In the genomic region with DNA sequence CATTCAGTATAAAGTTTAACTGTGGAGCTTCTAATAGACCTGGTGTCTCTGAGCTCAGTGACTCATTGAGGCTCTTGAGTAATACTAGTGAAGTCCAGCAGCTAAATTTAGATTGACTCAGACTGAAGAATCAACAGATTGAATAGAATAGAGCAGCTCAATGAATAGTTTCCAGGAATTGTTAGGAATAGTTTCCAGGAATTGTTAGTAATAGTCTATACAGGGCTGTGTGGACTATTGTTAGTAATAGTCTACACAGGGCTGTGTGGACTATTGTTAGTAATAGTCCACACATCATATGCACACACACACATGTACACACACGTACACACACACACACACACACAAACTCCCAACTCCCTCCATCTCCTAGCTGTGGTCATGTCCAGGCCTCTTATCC, we compare ENCODE assay signal across 9 cellular contexts. TPM values are rescaled to one million over a fixed set of nuclear protein-coding genes. Genes with fewer than 3 reads are reported as not detected.
DNase-seq lines count a peak whose midpoint lies in the region; ATAC-seq and TF ChIP-seq lines count a peak whose summit lies in the region.
"Had no signal": no experiment of that assay in that cellular context is flagged by ENCODE, and none has a peak within 500 bp of the region (broad histone marks: within the 10 kb centered on the region; RNA-seq: fewer than 3 reads in every experiment).

No MANE protein-coding gene starts in this region.

- peaks cover 0 to 4% of the 10 kb centered on the region in 2 donors for H3K4me1 ChIP-seq in lung (ENCODE audit: control insufficient read depth in 2 of 2, insufficient read depth in 2 of 2, low read length in 2 of 2)

- DNase-seq in AG09309 (ENCODE audit: low read depth) = peak; percentile 82
- peak; percentile 87 for DNase-seq in MV-4-11 (lab: John Stamatoyannopoulos, UW)
- DNase-seq in choroid plexus epithelial cell (ENCODE audit: low read depth) = peak; percentile 92
- DNase-seq in lung (ENCODE audit: low spot score) = no peak
- DNase-seq in NCI-H1436 (lab: John Stamatoyannopoulos, UW) = no peak
- no peak for DNase-seq in stimulated activated CD4-positive, alpha-beta T cell treated with anti-CD3 and anti-CD28 coated beads, Interleukin-1b, Interleukin-23, amount 100 ng/mL, for 48 hours

- TF ChIP-seq CTCF in AG09309 (IDR thresholded peaks at IDR 0.05; ENCODE audit: control insufficient read depth, insufficient read depth, low read depth, low read length, missing control alignments) (no peak), choroid plexus epithelial cell (conservative IDR thresholded peaks at IDR 0.05; ENCODE audit: low read depth, low read length) (no peak), lung (IDR thresholded peaks at IDR 0.05; ENCODE audit: control extremely low read depth, extremely low read depth) (no peak)

- no peak overlapping the region for H3K4me3 ChIP-seq in AG09309 (ENCODE audit: control insufficient read depth, low read depth, low read length)
- no peak overlapping the region for H3K4me3 ChIP-seq in choroid plexus epithelial cell (ENCODE audit: low read depth, low read length)
- no peak overlapping the region for H3K4me3 ChIP-seq in lung

- H3K9me3 ChIP-seq in lung (ENCODE audit: control insufficient read depth in 2 of 2, insufficient read depth in 1 of 2, low read length in 1 of 2) = no peaks in the 10 kb centered on the region

- WGBS in lung, 2 donors = 74 to 83% methylated on average over 1 of the region's 1 CpG

- ATAC-seq in lung (ENCODE audit: insufficient read depth, low FRiP score) (peak; percentile 77), GM21717 (IDR thresholded peaks at IDR 0.05; ENCODE audit: unreplicated experiment) (no peak), GM21825 (IDR thresholded peaks at IDR 0.05; ENCODE audit: unreplicated experiment) (no peak)

- peak overlapping the region in 1 of 2 donors; percentile 45 for H3K27ac ChIP-seq in lung (ENCODE audit: low read depth in 1 of 2, low read length in 1 of 2)
- H3K27ac ChIP-seq: KMS-11 had no signal

- H3K36me3 ChIP-seq in lung (ENCODE audit: control insufficient read depth in 2 of 2, insufficient read depth in 2 of 2, low read length in 2 of 2) = no peaks in the 10 kb centered on the region

- H3K27me3 ChIP-seq in lung (ENCODE audit: control insufficient read depth, insufficient read depth) = no peaks in the 10 kb centered on the region

RNA-seq across cellular contexts. Expression of a gene that starts 3.0 kb away (rescaled TPM):
- total RNA-seq in lung = not detected
- not detected for polyA plus RNA-seq in lung

RNA-seq across cellular contexts. Expression of a gene that starts 49.3 kb away (rescaled TPM):
- total RNA-seq in lung = 10 to 100 TPM; 29.2 to 40.7 TPM
- 10 to 100 TPM; 28.7 to 31.0 TPM for polyA plus RNA-seq in lung

RNA-seq across cellular contexts. Expression of a gene that starts 49.6 kb away (rescaled TPM):
- total RNA-seq in lung = 10 to 100 TPM; 29.7 to 71.2 TPM
- polyA plus RNA-seq in lung = 1 to 10 TPM; 6.7 to 7.6 TPM

Comparison
In these comparisons a context has a peak if more than half of its experiments do, and no peak if none do; other contexts are left out.
1. DNase-seq: peak in AG09309 (single experiment), MV-4-11 (single experiment) and choroid plexus epithelial cell (single experiment); none in lung (single experiment), NCI-H1436 (single experiment) and stimulated activated CD4-positive, alpha-beta T cell treated with anti-CD3 and anti-CD28 coated beads, Interleukin-1b, Interleukin-23, amount 100 ng/mL, for 48 hours (single experiment).